13 cellular contexts compared by ENCODE assay signal in genomic region chr2:198852248-198852647, GRCh38.
"Had no signal": no experiment of that assay in that cellular context is flagged by ENCODE, and none has a peak within 500 bp of the region (broad histone marks: within the 10 kb centered on the region; RNA-seq: fewer than 3 reads in every experiment).

No MANE protein-coding gene starts in this region.

- DNase-seq: esophagus squamous epithelium; foreskin keratinocyte; mesendoderm; naive thymus-derived CD8-positive, alpha-beta T cell; psoas muscle; sigmoid colon; stimulated activated CD4-positive, alpha-beta T cell treated with anti-CD3 and anti-CD28 coated beads, Interleukin-2, amount 100 ng/mL, for 24 hours; stimulated activated CD4-positive, alpha-beta T cell treated with anti-CD3 and anti-CD28 coated beads, Interleukin-4, amount 100 ng/mL, for 4 hours; stimulated activated naive B cell treated with anti-CD40 and anti-IgM and Interleukin-4, amounts not matched to agents 10 μg/mL and 1 μg/mL and 100 μg/mL, for 72 hours; stimulated activated naive CD8-positive, alpha-beta T cell treated with anti-CD3 and anti-CD28 coated beads, Interleukin-15, amount 100 ng/mL, for 72 hours; testis; upper lobe of right lung had no signal

- H3K4me1 Mint-ChIP-seq: naive thymus-derived CD8-positive, alpha-beta T cell; stimulated activated naive B cell treated with anti-CD40 and anti-IgM and Interleukin-4, amounts not matched to agents 10 μg/mL and 1 μg/mL and 100 μg/mL, for 72 hours; stimulated activated naive CD8-positive, alpha-beta T cell treated with anti-CD3 and anti-CD28 coated beads, Interleukin-15, amount 100 ng/mL, for 72 hours had no signal

- H3K4me3 Mint-ChIP-seq: dendritic cell treated with granulocyte-macrophage colony-stimulating factor and Interleukin-4, amounts not matched to agents 40 ng/mL and 50 ng/mL, for 4 days; naive thymus-derived CD8-positive, alpha-beta T cell; stimulated activated naive B cell treated with anti-CD40 and anti-IgM and Interleukin-4, amounts not matched to agents 10 μg/mL and 1 μg/mL and 100 μg/mL, for 72 hours; stimulated activated naive CD8-positive, alpha-beta T cell treated with anti-CD3 and anti-CD28 coated beads, Interleukin-15, amount 100 ng/mL, for 72 hours had no signal

- H3K36me3 Mint-ChIP-seq: stimulated activated naive B cell treated with anti-CD40 and anti-IgM and Interleukin-4, amounts not matched to agents 10 μg/mL and 1 μg/mL and 100 μg/mL, for 72 hours had no signal

- H3K27me3 Mint-ChIP-seq: dendritic cell treated with granulocyte-macrophage colony-stimulating factor and Interleukin-4, amounts not matched to agents 40 ng/mL and 50 ng/mL, for 4 days; naive thymus-derived CD8-positive, alpha-beta T cell; stimulated activated naive B cell treated with anti-CD40 and anti-IgM and Interleukin-4, amounts not matched to agents 10 μg/mL and 1 μg/mL and 100 μg/mL, for 72 hours; stimulated activated naive CD8-positive, alpha-beta T cell treated with anti-CD3 and anti-CD28 coated beads, Interleukin-15, amount 100 ng/mL, for 72 hours had no signal

- H3K27ac Mint-ChIP-seq: dendritic cell treated with granulocyte-macrophage colony-stimulating factor and Interleukin-4, amounts not matched to agents 40 ng/mL and 50 ng/mL, for 4 days; naive thymus-derived CD8-positive, alpha-beta T cell; stimulated activated naive B cell treated with anti-CD40 and anti-IgM and Interleukin-4, amounts not matched to agents 10 μg/mL and 1 μg/mL and 100 μg/mL, for 72 hours; stimulated activated naive CD8-positive, alpha-beta T cell treated with anti-CD3 and anti-CD28 coated beads, Interleukin-15, amount 100 ng/mL, for 72 hours had no signal
